Comparison of ENCODE assay signal across 12 cellular contexts in the genomic region with DNA sequence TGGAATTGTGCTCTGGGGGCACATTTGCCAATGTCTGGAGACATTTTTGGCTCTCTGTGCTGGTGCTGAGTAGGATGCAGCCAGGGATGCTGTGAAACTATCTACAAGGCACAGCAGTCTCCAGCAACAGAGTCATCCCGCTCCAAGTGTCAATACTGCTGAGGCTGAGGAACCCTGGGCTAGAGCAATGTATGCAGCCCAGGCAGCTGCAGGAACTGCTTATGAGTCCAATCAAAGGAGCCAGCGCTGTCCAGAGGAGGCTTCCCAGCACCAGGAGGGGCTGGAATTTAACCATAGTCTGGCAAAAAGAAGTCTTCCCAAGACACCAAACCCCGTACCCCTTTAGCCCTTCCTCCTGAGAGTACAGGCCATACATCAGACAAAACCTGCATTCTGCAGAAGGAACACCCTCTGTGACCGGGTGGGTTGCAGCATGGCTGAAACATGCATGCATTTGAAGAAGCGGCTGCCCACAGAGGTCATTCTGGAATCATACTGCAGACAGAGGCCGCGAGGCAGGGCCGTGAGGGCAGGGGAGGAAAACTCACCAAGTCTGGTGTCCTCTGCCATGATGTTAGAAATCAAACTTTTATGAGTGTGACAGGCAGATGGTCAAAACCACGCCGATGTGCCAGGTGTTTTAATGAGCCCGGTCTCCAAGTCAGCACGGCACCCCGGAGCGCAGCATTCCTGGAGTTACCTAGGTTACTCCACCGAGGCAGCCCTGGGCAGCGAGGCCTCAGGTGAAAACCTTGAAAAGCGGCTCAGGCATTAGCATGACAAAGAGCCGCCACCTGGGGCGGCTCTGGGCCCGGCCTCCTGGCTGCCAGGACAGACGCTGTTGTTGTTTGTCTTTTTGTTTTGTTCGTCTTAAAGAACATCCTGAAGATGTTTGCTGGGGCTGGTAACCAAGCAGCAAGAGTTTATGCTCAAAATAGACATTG.
DNase-seq lines count a peak whose midpoint lies in the region; ATAC-seq and TF ChIP-seq lines count a peak whose summit lies in the region.
"Had no signal": no experiment of that assay in that cellular context is flagged by ENCODE, and none has a peak within 500 bp of the region (broad histone marks: within the 10 kb centered on the region; RNA-seq: fewer than 3 reads in every experiment).

No MANE protein-coding gene starts in this region.

- no peak for ATAC-seq in HG03135 (IDR thresholded peaks at IDR 0.05; ENCODE audit: unreplicated experiment)

- DNase-seq in NCI-H345 treated with DMSO at 0.1 percent for 48 hours (lab: John Stamatoyannopoulos, UW; ENCODE audit: unreplicated experiment) = peak; percentile 51
- peak; percentile 69 for DNase-seq in iPS DF 4.7 (ENCODE audit: extremely low read depth, low spot score)
- DNase-seq in trophoblast cell = peak; percentile 71 to 88
- DNase-seq in NK-92 treated with Interleukin-12 subunit alpha and Interleukin-12 subunit beta, amount 100 ng/mL, for 24 hours (lab: John Stamatoyannopoulos, UW) = no peak
- DNase-seq in OCI-LY7 (ENCODE audit: low spot score) = no peak
- no peak for DNase-seq in NCI-H1048 (lab: John Stamatoyannopoulos, UW)
- DNase-seq: activated T-cell treated with anti-CD3 and anti-CD28 coated beads for 4 hours, MV-4-11, testis had no signal

- H3K4me2 ChIP-seq in trophoblast cell (ENCODE audit: low read length) (peak overlapping the region; percentile 46), OCI-LY7 (ENCODE audit: low read length) (no peak overlapping the region)

- peaks cover 39% of the 10 kb centered on the region for H3K4me1 ChIP-seq in HUES64 (ENCODE audit: insufficient read depth, low read length)
- peaks cover 17 to 21% of the 10 kb centered on the region in 2 experiments for H3K4me1 ChIP-seq in trophoblast cell (ENCODE audit: control insufficient read depth in 1 of 2, insufficient read depth in 2 of 2, low read length in 2 of 2)
- H3K4me1 ChIP-seq in OCI-LY7 (ENCODE audit: insufficient read depth, low read length, poor library complexity, severe bottlenecking) = no peaks in the 10 kb centered on the region

- no peaks in the 10 kb centered on the region for H4K20me1 ChIP-seq in OCI-LY7 (ENCODE audit: insufficient read depth, low read length)

- no peak overlapping the region for H3K14ac ChIP-seq in trophoblast cell (ENCODE audit: low read length)

- peaks cover 3% of the 10 kb centered on the region for H3K79me1 ChIP-seq in trophoblast cell (ENCODE audit: low read length)

- H3K79me2 ChIP-seq in trophoblast cell (ENCODE audit: control insufficient read depth, insufficient read depth, low read length, poor library complexity) (peaks cover 2% of the 10 kb centered on the region), OCI-LY7 (ENCODE audit: insufficient read depth, low read depth, low read length) (no peaks in the 10 kb centered on the region)

- no peak overlapping the region for H4K8ac ChIP-seq in trophoblast cell (ENCODE audit: low read depth, low read length)

- WGBS in HUES64 = 8% methylated on average over 22 of the region's 22 CpGs
- WGBS in trophoblast cell (ENCODE audit: extremely low coverage, insufficient coverage, insufficient read length) = no CpG with 5 or more reads among the region's 22 CpGs

- H3K9me2 ChIP-seq in OCI-LY7 (ENCODE audit: insufficient read depth, low read length) = no peaks in the 10 kb centered on the region

- peaks cover 12% of the 10 kb centered on the region; the same call in 1 of the 2 replicates for H3K27me3 ChIP-seq in HUES64 (ENCODE audit: insufficient read depth, low read length)
- no peaks in the 10 kb centered on the region for H3K27me3 ChIP-seq in trophoblast cell (ENCODE audit: insufficient read depth, low read length)
- H3K27me3 ChIP-seq: esophagus muscularis mucosa, testis had no signal

- POLR2A ChIA-PET in OCI-LY7 (lab: Charles Lee) = no interaction called here

- H3K4me3 ChIP-seq in HUES64 (ENCODE audit: low read length) = peak overlapping the region; percentile 38
- no peak overlapping the region for H3K4me3 ChIP-seq in trophoblast cell (ENCODE audit: low read depth, low read length)
- H3K4me3 ChIP-seq in OCI-LY7 (ENCODE audit: low read depth, low read length, poor library complexity, severe bottlenecking) = no peak overlapping the region
- H3K4me3 ChIP-seq: esophagus muscularis mucosa, testis had no signal

- H3K4ac ChIP-seq in trophoblast cell (ENCODE audit: low read depth, low read length) = no peak overlapping the region

- no peak overlapping the region for H2BK5ac ChIP-seq in trophoblast cell (ENCODE audit: low read depth, low read length, poor library complexity)

- no peak overlapping the region for H2BK120ac ChIP-seq in trophoblast cell (ENCODE audit: insufficient read depth, low read length, poor library complexity)

- no peak overlapping the region for H2AK5ac ChIP-seq in trophoblast cell (ENCODE audit: low read length)

- no peak for TF ChIP-seq CTCF in OCI-LY7 (conservative IDR thresholded peaks at IDR 0.05; ENCODE audit: low read length)

- BruUV-seq in OCI-LY7 (replicated peaks; lab: Mats Ljungman, UMichigan) = no TSS peak

- H3K9me3 ChIP-seq in HUES64 (ENCODE audit: insufficient read depth, low read depth, low read length) (peaks cover 39% of the 10 kb centered on the region), trophoblast cell (ENCODE audit: insufficient read depth, low read depth, low read length) (peaks cover 15% of the 10 kb centered on the region), OCI-LY7 (ENCODE audit: low read length) (0 out of 2 replicates have a peak, but pooled peaks cover 11% of the 10 kb centered on the region)
- H3K9me3 ChIP-seq: testis had no signal

- no peak overlapping the region for H3K23ac ChIP-seq in trophoblast cell (ENCODE audit: low read length)

- H4K91ac ChIP-seq in trophoblast cell (ENCODE audit: low read depth, low read length) = no peak overlapping the region

- CTCF ChIA-PET in OCI-LY7 (lab: Charles Lee; ENCODE audit: unreplicated experiment) = no interaction called here

- H3K36me3 ChIP-seq in HUES64 (ENCODE audit: insufficient read depth, low read length) (no peaks in the 10 kb centered on the region), trophoblast cell (ENCODE audit: control insufficient read depth in 1 of 2, insufficient read depth in 2 of 2, low read length in 2 of 2) (no peaks in the 10 kb centered on the region), OCI-LY7 (ENCODE audit: insufficient read depth, low read length) (no peaks in the 10 kb centered on the region)
- H3K36me3 ChIP-seq: esophagus muscularis mucosa had no signal

- intact Hi-C loops in OCI-LY7 (cut with micrococcal nuclease; ENCODE audit: unreplicated experiment) = no loop called here

- no peak overlapping the region for H2AFZ ChIP-seq in trophoblast cell (ENCODE audit: insufficient read depth, low read length, poor library complexity)
- no peak overlapping the region for H2AFZ ChIP-seq in OCI-LY7 (ENCODE audit: low read length)

- H3K18ac ChIP-seq in trophoblast cell (ENCODE audit: low read length) = no peak overlapping the region

- H2BK12ac ChIP-seq in trophoblast cell (ENCODE audit: low read length) = peak overlapping the region; percentile 5

- peak overlapping the region; percentile 86 for H3K27ac ChIP-seq in HUES64 (ENCODE audit: low read depth, low read length)
- H3K27ac ChIP-seq in trophoblast cell (ENCODE audit: low read depth, low read length) = no peak overlapping the region
- H3K27ac ChIP-seq in OCI-LY7 (ENCODE audit: low read depth, low read length, poor library complexity, severe bottlenecking) = no peak overlapping the region
- H3K27ac ChIP-seq: esophagus muscularis mucosa, testis had no signal

- H3K9ac ChIP-seq in HUES64 (ENCODE audit: low read depth, low read length) (peak overlapping the region; percentile 56), trophoblast cell (ENCODE audit: low read length) (no peak overlapping the region)

- H4K12ac ChIP-seq in trophoblast cell (ENCODE audit: low read depth, low read length) = no peak overlapping the region

Comparison
In these comparisons a context has a peak if more than half of its experiments do, and no peak if none do; other contexts are left out.
1. DNase-seq: peak in NCI-H345 treated with DMSO at 0.1 percent for 48 hours (single experiment), iPS DF 4.7 (single experiment) and trophoblast cell (2 of 2); none in NK-92 treated with Interleukin-12 subunit alpha and Interleukin-12 subunit beta, amount 100 ng/mL, for 24 hours (single experiment), OCI-LY7 (single experiment) and NCI-H1048 (single experiment).